In the genomic region with DNA sequence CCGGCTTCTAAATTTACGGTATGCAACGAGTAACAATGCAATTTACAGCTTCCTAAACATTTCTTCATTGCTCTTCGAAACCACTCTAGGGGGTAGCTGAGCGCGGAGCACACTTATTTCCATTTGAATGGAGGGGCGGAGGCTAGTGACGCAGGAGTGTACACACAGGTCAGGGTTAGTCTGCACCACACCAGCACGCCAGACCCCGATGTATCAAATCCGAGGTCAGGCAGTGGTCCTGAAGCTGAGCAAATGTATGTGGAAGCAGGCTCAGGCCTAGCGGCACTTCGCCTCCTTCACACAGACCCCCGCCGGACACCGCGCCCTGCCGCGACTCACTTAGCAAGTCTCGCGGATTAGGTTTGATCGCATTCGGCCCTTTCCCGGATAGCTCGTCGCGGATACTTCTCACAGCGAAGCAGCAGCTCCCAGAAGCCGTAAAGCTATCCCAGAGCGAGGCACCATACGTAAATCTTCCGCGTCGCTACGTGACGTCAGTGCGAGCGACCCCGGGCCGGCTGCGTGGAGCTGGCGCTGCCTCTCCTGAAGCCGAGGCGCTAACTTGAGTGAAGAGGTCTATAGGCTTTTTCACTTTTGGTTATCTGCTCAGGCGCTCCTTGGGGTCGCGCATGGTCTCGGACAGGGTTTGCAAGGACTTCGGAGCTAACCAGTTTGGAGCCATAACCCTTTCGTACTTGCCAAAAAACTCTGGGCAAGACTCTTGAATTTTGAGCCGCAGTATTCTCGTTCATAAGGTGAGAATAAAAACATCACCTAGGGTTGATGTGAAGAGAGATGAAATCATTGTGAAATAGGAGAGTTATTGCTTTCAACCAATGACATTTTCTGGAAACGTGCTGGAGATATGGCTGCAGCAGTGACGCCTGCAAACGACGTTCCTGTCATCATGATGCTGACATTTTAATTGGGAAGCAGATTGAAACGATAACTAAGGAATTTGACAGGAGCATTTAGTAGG, we compare ENCODE assay signal across 1 cellular context.
TF ChIP-seq lines count a peak whose summit lies in the region.

A gene with protein sequence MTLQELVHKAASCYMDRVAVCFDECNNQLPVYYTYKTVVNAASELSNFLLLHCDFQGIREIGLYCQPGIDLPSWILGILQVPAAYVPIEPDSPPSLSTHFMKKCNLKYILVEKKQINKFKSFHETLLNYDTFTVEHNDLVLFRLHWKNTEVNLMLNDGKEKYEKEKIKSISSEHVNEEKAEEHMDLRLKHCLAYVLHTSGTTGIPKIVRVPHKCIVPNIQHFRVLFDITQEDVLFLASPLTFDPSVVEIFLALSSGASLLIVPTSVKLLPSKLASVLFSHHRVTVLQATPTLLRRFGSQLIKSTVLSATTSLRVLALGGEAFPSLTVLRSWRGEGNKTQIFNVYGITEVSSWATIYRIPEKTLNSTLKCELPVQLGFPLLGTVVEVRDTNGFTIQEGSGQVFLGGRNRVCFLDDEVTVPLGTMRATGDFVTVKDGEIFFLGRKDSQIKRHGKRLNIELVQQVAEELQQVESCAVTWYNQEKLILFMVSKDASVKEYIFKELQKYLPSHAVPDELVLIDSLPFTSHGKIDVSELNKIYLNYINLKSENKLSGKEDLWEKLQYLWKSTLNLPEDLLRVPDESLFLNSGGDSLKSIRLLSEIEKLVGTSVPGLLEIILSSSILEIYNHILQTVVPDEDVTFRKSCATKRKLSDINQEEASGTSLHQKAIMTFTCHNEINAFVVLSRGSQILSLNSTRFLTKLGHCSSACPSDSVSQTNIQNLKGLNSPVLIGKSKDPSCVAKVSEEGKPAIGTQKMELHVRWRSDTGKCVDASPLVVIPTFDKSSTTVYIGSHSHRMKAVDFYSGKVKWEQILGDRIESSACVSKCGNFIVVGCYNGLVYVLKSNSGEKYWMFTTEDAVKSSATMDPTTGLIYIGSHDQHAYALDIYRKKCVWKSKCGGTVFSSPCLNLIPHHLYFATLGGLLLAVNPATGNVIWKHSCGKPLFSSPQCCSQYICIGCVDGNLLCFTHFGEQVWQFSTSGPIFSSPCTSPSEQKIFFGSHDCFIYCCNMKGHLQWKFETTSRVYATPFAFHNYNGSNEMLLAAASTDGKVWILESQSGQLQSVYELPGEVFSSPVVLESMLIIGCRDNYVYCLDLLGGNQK (minus strand): TSS at position 469 of the 979 bp plus-strand sequence. CDS start 3,192 bp downstream, outside the sequence.

TF ChIP-seq in H1, 55 proteins besides CTCF, POLR2A, EP300 and RAD21:
- TF ChIP-seq TAF7 (optimal IDR thresholded peaks at IDR 0.05; ENCODE audit: borderline replicate concordance, low read depth, low read length) (peak; percentile 88), NANOG (IDR thresholded peaks at IDR 0.05; ENCODE audit: insufficient read depth, low read depth, low read length, poor library complexity, severe bottlenecking) (peak; percentile 31), JUND (IDR thresholded peaks at IDR 0.05; ENCODE audit: low read length) (0 out of 2 replicates have a peak, but pooled peaks have one; percentile 12), CREB1 (IDR thresholded peaks at IDR 0.05) (peak; percentile 99), SIX5 (IDR thresholded peaks at IDR 0.05; ENCODE audit: low read depth, low read length) (no peak), POLR2AphosphoS5 (IDR thresholded peaks at IDR 0.05; ENCODE audit: low read depth, low read length) (peak; percentile 99), EGR1 (IDR thresholded peaks at IDR 0.05; ENCODE audit: borderline replicate concordance, low read depth, low read length) (no peak), YY1 (IDR thresholded peaks at IDR 0.05; ENCODE audit: low read depth, low read length) (no peak), ATF3 (IDR thresholded peaks at IDR 0.05; ENCODE audit: insufficient read depth, low read depth, low read length) (peak; percentile 97), KDM5A (IDR thresholded peaks at IDR 0.05; ENCODE audit: low read length) (peak; percentile 92), ZNF274 (IDR thresholded peaks at IDR 0.05; ENCODE audit: borderline replicate concordance, extremely low read depth, low read length) (no peak), SP4 (IDR thresholded peaks at IDR 0.05; ENCODE audit: low read length) (no peak), PHF8 (conservative IDR thresholded peaks at IDR 0.05; ENCODE audit: low read depth, low read length) (peak; percentile 98), KDM4A (IDR thresholded peaks at IDR 0.05; ENCODE audit: low read depth, low read length, severe bottlenecking) (peak; percentile 100), POU5F1 (IDR thresholded peaks at IDR 0.05; ENCODE audit: low read depth, low read length) (no peak), HDAC2 (IDR thresholded peaks at IDR 0.05; ENCODE audit: borderline replicate concordance in 1 of 2, low read depth in 2 of 2, low read length in 2 of 2) (0 out of 4 replicates have a peak, but pooled peaks of 1 of the 2 experiments have one; percentile 83), ASH2L (IDR thresholded peaks at IDR 0.05; ENCODE audit: low read length) (peak; percentile 99), MAX (IDR thresholded peaks at IDR 0.05) (peak; percentile 87), RBBP5 (IDR thresholded peaks at IDR 0.05; ENCODE audit: borderline replicate concordance, low read depth, low read length) (peak; percentile 96), RFX5 (IDR thresholded peaks at IDR 0.05; ENCODE audit: borderline replicate concordance, low read depth, low read length) (no peak), TEAD4 (IDR thresholded peaks at IDR 0.05; ENCODE audit: low read depth, low read length) (0 out of 2 replicates have a peak, but pooled peaks have one; percentile 3), TAF1 (IDR thresholded peaks at IDR 0.05; ENCODE audit: low read depth, low read length) (peak; percentile 92), SRF (IDR thresholded peaks at IDR 0.05; ENCODE audit: low read depth, low read length) (peak; percentile 90), BCL11A (IDR thresholded peaks at IDR 0.05; ENCODE audit: low read depth in 2 of 2, low read length in 2 of 2) (no peak), CHD2 (IDR thresholded peaks at IDR 0.05; ENCODE audit: low read length) (peak; percentile 56; the same call in 1 of the 2 replicates), EZH2 (IDR thresholded peaks at IDR 0.05; ENCODE audit: low read depth, low read length, severe bottlenecking) (no peak), BACH1 (IDR thresholded peaks at IDR 0.05; ENCODE audit: low read length) (0 out of 2 replicates have a peak, but pooled peaks have one; percentile 2), CHD1 (IDR thresholded peaks at IDR 0.05; ENCODE audit: low read depth, low read length) (no peak), GTF2F1 (IDR thresholded peaks at IDR 0.05; ENCODE audit: borderline replicate concordance, low read depth, low read length) (peak; percentile 84; the same call in 1 of the 2 replicates), TCF12 (IDR thresholded peaks at IDR 0.05; ENCODE audit: low read depth, low read length) (no peak), JUN (IDR thresholded peaks at IDR 0.05; ENCODE audit: low read depth, low read length) (no peak), SIN3A (conservative IDR thresholded peaks at IDR 0.05 in 1 of 2, IDR thresholded peaks at IDR 0.05 in 1 of 2; ENCODE audit: low read depth in 1 of 2, low read length in 2 of 2) (peak; percentile 48 to 99), FOSL1 (IDR thresholded peaks at IDR 0.05; ENCODE audit: insufficient read depth, low read depth, low read length) (no peak), TBP (IDR thresholded peaks at IDR 0.05; ENCODE audit: low read depth, low read length) (peak; percentile 92), CEBPB (IDR thresholded peaks at IDR 0.05; ENCODE audit: low read depth, low read length) (no peak), BRCA1 (IDR thresholded peaks at IDR 0.05; ENCODE audit: low read depth, low read length) (peak; percentile 75)
